ENCODE assay signal across 28 cellular contexts in genomic region chr6:125257351-125257750, GRCh38.
"Had no signal": no experiment of that assay in that cellular context is flagged by ENCODE, and none has a peak within 500 bp of the region (broad histone marks: within the 10 kb centered on the region; RNA-seq: fewer than 3 reads in every experiment).

No MANE protein-coding gene starts in this region.

- H3K4me3 ChIP-seq: ascending aorta, colonic mucosa, esophagus squamous epithelium, heart left ventricle had no signal

- H3K4me1 ChIP-seq: colonic mucosa had no signal

- H3K36me3 ChIP-seq: ascending aorta, colonic mucosa had no signal

- DNase-seq: activated CD4-positive, alpha-beta memory T cell treated with anti-CD3 and anti-CD28 coated beads for 36 hours; activated CD4-positive, alpha-beta T cell treated with anti-CD3 and anti-CD28 coated beads for 36 hours; activated CD4-positive, alpha-beta T cell treated with anti-CD3 and anti-CD28 coated beads, Interleukin-2, amount 10 ng/mL, durations not matched to agents 24 days and 14 days; activated CD4-positive, CD25-positive, alpha-beta regulatory T cell; activated CD4-positive, CD25-positive, alpha-beta regulatory T cell treated with anti-CD3 and anti-CD28 coated beads, Interleukin-2, amount 50 U/mL, for 72 hours; activated CD8-positive, alpha-beta memory T cell treated with anti-CD3 and anti-CD28 coated beads, Interleukin-2, amount 10 ng/mL, durations not matched to agents 7 days and 5 days; activated CD8-positive, alpha-beta memory T cell treated with anti-CD3 and anti-CD28 coated beads, Interleukin-2, amount 50 U/mL, for 48 hours; activated CD8-positive, alpha-beta T cell treated with anti-CD3 and anti-CD28 coated beads, Interleukin-2, amount 10 ng/mL, durations not matched to agents 7 days and 5 days; activated gamma-delta T cell; activated naive CD4-positive, alpha-beta T cell; activated naive CD4-positive, alpha-beta T cell treated with anti-CD3 and anti-CD28 coated beads, Interleukin-2, amount 10 ng/mL, durations not matched to agents 7 days and 5 days; activated naive CD8-positive, alpha-beta T cell treated with anti-CD3 and anti-CD28 coated beads, Interleukin-2, amount 10 ng/mL, durations not matched to agents 7 days and 5 days; activated T-cell treated with anti-CD3 and anti-CD28 coated beads for 4 hours; activated T-cell treated with anti-CD3 and anti-CD28 coated beads, Interleukin-2, amount 50 U/mL, for 24 hours; activated T-cell treated with anti-CD3 and anti-CD28 coated beads, Interleukin-2, amount 50 U/mL, for 72 hours; caudate nucleus; colonic mucosa; effector CD8-positive, alpha-beta T cell; esophagus squamous epithelium; foreskin fibroblast; heart left ventricle; T-helper 2 cell had no signal

- H3K9me3 Mint-ChIP-seq: activated CD4-positive, alpha-beta memory T cell treated with anti-CD3 and anti-CD28 coated beads for 36 hours; activated CD4-positive, alpha-beta T cell treated with anti-CD3 and anti-CD28 coated beads, Interleukin-2, amount 10 ng/mL, durations not matched to agents 24 days and 14 days; activated naive CD4-positive, alpha-beta T cell treated with anti-CD3 and anti-CD28 coated beads, Interleukin-2, amount 10 ng/mL, durations not matched to agents 7 days and 5 days; activated naive CD4-positive, alpha-beta T cell treated with anti-CD3 and anti-CD28 coated beads, Interleukin-2, amount 50 U/mL, for 72 hours; activated naive CD8-positive, alpha-beta T cell treated with anti-CD3 and anti-CD28 coated beads, Interleukin-2, amount 10 ng/mL, durations not matched to agents 7 days and 5 days; activated T-cell treated with anti-CD3 and anti-CD28 coated beads, Interleukin-2, amount 50 U/mL, for 24 hours; activated T-cell treated with anti-CD3 and anti-CD28 coated beads, Interleukin-2, amount 50 U/mL, for 72 hours had no signal

- H3K4me1 Mint-ChIP-seq: activated CD4-positive, alpha-beta T cell treated with anti-CD3 and anti-CD28 coated beads for 36 hours; activated CD4-positive, alpha-beta T cell treated with anti-CD3 and anti-CD28 coated beads, Interleukin-2, amount 10 ng/mL, durations not matched to agents 24 days and 14 days; activated CD8-positive, alpha-beta memory T cell treated with anti-CD3 and anti-CD28 coated beads, Interleukin-2, amount 10 ng/mL, durations not matched to agents 7 days and 5 days; activated naive CD4-positive, alpha-beta T cell treated with anti-CD3 and anti-CD28 coated beads, Interleukin-2, amount 10 ng/mL, durations not matched to agents 7 days and 5 days; activated naive CD8-positive, alpha-beta T cell treated with anti-CD3 and anti-CD28 coated beads, Interleukin-2, amount 10 ng/mL, durations not matched to agents 7 days and 5 days had no signal

- H3K27me3 Mint-ChIP-seq: activated CD4-positive, alpha-beta memory T cell treated with anti-CD3 and anti-CD28 coated beads for 36 hours; activated CD4-positive, alpha-beta T cell treated with anti-CD3 and anti-CD28 coated beads for 36 hours; activated CD4-positive, alpha-beta T cell treated with anti-CD3 and anti-CD28 coated beads, Interleukin-2, amount 10 ng/mL, durations not matched to agents 24 days and 14 days; activated CD8-positive, alpha-beta memory T cell treated with anti-CD3 and anti-CD28 coated beads, Interleukin-2, amount 10 ng/mL, durations not matched to agents 7 days and 5 days; activated naive CD8-positive, alpha-beta T cell treated with anti-CD3 and anti-CD28 coated beads, Interleukin-2, amount 10 ng/mL, durations not matched to agents 7 days and 5 days; activated T-cell treated with anti-CD3 and anti-CD28 coated beads, Interleukin-2, amount 50 U/mL, for 24 hours had no signal

- H3K4me3 Mint-ChIP-seq: activated CD4-positive, alpha-beta memory T cell treated with anti-CD3 and anti-CD28 coated beads for 36 hours; activated CD4-positive, alpha-beta T cell treated with anti-CD3 and anti-CD28 coated beads for 36 hours; activated CD4-positive, alpha-beta T cell treated with anti-CD3 and anti-CD28 coated beads, Interleukin-2, amount 10 ng/mL, durations not matched to agents 24 days and 14 days; activated CD8-positive, alpha-beta memory T cell treated with anti-CD3 and anti-CD28 coated beads, Interleukin-2, amount 10 ng/mL, durations not matched to agents 7 days and 5 days; activated CD8-positive, alpha-beta T cell treated with anti-CD3 and anti-CD28 coated beads, Interleukin-2, amount 10 ng/mL, durations not matched to agents 7 days and 5 days; activated naive CD4-positive, alpha-beta T cell treated with anti-CD3 and anti-CD28 coated beads, Interleukin-2, amount 10 ng/mL, durations not matched to agents 7 days and 5 days; activated naive CD8-positive, alpha-beta T cell treated with anti-CD3 and anti-CD28 coated beads, Interleukin-2, amount 10 ng/mL, durations not matched to agents 7 days and 5 days; activated T-cell treated with anti-CD3 and anti-CD28 coated beads, Interleukin-2, amount 50 U/mL, for 24 hours; activated T-cell treated with anti-CD3 and anti-CD28 coated beads, Interleukin-2, amount 50 U/mL, for 72 hours had no signal

- H3K27ac ChIP-seq: ascending aorta, colonic mucosa, epithelial cell of prostate, esophagus squamous epithelium, heart left ventricle had no signal

- H3K27ac Mint-ChIP-seq: activated CD4-positive, alpha-beta memory T cell treated with anti-CD3 and anti-CD28 coated beads for 36 hours; activated CD4-positive, alpha-beta T cell treated with anti-CD3 and anti-CD28 coated beads for 36 hours; activated CD4-positive, alpha-beta T cell treated with anti-CD3 and anti-CD28 coated beads, Interleukin-2, amount 10 ng/mL, durations not matched to agents 24 days and 14 days; activated CD8-positive, alpha-beta memory T cell treated with anti-CD3 and anti-CD28 coated beads, Interleukin-2, amount 10 ng/mL, durations not matched to agents 7 days and 5 days; activated CD8-positive, alpha-beta T cell treated with anti-CD3 and anti-CD28 coated beads, Interleukin-2, amount 10 ng/mL, durations not matched to agents 7 days and 5 days; activated naive CD4-positive, alpha-beta T cell treated with anti-CD3 and anti-CD28 coated beads, Interleukin-2, amount 10 ng/mL, durations not matched to agents 7 days and 5 days; activated naive CD4-positive, alpha-beta T cell treated with anti-CD3 and anti-CD28 coated beads, Interleukin-2, amount 50 U/mL, for 72 hours; activated naive CD8-positive, alpha-beta T cell treated with anti-CD3 and anti-CD28 coated beads, Interleukin-2, amount 10 ng/mL, durations not matched to agents 7 days and 5 days; activated T-cell treated with anti-CD3 and anti-CD28 coated beads, Interleukin-2, amount 50 U/mL, for 24 hours; activated T-cell treated with anti-CD3 and anti-CD28 coated beads, Interleukin-2, amount 50 U/mL, for 72 hours had no signal

- H3K36me3 Mint-ChIP-seq: activated CD4-positive, alpha-beta memory T cell treated with anti-CD3 and anti-CD28 coated beads for 36 hours; activated CD8-positive, alpha-beta memory T cell treated with anti-CD3 and anti-CD28 coated beads, Interleukin-2, amount 10 ng/mL, durations not matched to agents 7 days and 5 days; activated naive CD4-positive, alpha-beta T cell treated with anti-CD3 and anti-CD28 coated beads, Interleukin-2, amount 10 ng/mL, durations not matched to agents 7 days and 5 days; activated naive CD4-positive, alpha-beta T cell treated with anti-CD3 and anti-CD28 coated beads, Interleukin-2, amount 50 U/mL, for 72 hours; activated naive CD8-positive, alpha-beta T cell treated with anti-CD3 and anti-CD28 coated beads, Interleukin-2, amount 10 ng/mL, durations not matched to agents 7 days and 5 days had no signal

- H3K9me3 ChIP-seq: ascending aorta, colonic mucosa, esophagus squamous epithelium, heart left ventricle had no signal

- FAIRE-seq: endometrium, endothelial cell of umbilical vein, frontal cortex had no signal

- H3K27me3 ChIP-seq: ascending aorta, colonic mucosa, esophagus squamous epithelium, heart left ventricle had no signal

- ATAC-seq: activated CD4-positive, alpha-beta T cell treated with anti-CD3 and anti-CD28 coated beads for 36 hours; activated CD8-positive, alpha-beta memory T cell treated with anti-CD3 and anti-CD28 coated beads, Interleukin-2, amount 10 ng/mL, durations not matched to agents 7 days and 5 days; activated CD8-positive, alpha-beta T cell treated with anti-CD3 and anti-CD28 coated beads, Interleukin-2, amount 10 ng/mL, durations not matched to agents 7 days and 5 days; activated naive CD4-positive, alpha-beta T cell treated with anti-CD3 and anti-CD28 coated beads, Interleukin-2, amount 50 U/mL, for 72 hours; activated T-cell treated with anti-CD3 and anti-CD28 coated beads, Interleukin-2, amount 50 U/mL, for 72 hours; heart left ventricle had no signal
